23 cellular contexts compared by ENCODE assay signal in the genomic region with DNA sequence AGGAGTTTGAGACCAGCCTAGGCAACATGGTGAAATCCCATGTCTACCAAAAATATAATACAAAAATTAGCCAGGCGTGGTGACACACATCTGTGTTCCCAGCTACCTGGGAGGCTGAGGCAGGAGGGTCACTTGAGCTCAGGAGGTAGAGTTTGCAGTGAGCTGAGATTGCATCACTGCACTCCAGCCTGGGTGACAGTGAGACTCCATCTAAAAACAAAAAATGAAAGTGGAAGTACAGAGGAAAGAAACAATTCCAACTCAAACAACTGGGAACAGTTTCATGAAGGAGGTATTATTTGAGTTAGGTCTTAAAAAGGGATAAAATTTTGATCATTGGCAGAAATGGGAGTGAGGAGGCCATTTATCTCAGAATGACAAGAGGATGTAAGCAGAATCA.
"Had no signal": no experiment of that assay in that cellular context is flagged by ENCODE, and none has a peak within 500 bp of the region (broad histone marks: within the 10 kb centered on the region; RNA-seq: fewer than 3 reads in every experiment).

No MANE protein-coding gene starts in this region.

- DNase-seq: activated CD4-positive, alpha-beta T cell treated with anti-CD3 and anti-CD28 coated beads for 1 hour; activated CD4-positive, alpha-beta T cell treated with anti-CD3 and anti-CD28 coated beads, Interleukin-2, amount 10 ng/mL, durations not matched to agents 7 days and 5 days; activated CD8-positive, alpha-beta T cell treated with anti-CD3 and anti-CD28 coated beads for 36 hours; activated T-cell treated with anti-CD3 and anti-CD28 coated beads, Interleukin-2, amount 50 U/mL, for 4 hours; dermis blood vessel endothelial cell; effector CD4-positive, alpha-beta T cell; esophagus squamous epithelium; foreskin melanocyte; naive thymus-derived CD8-positive, alpha-beta T cell; occipital lobe; spleen; stimulated activated naive CD4-positive, alpha-beta T cell treated with Interleukin-2 at 50 U/mL for 16 hours; T-helper 17 cell; T1000; testis; transverse colon had no signal

- H2AFZ ChIP-seq: neural progenitor cell had no signal

- H3K36me3 Mint-ChIP-seq: activated naive CD4-positive, alpha-beta T cell treated with anti-CD3 and anti-CD28 coated beads, Interleukin-2, amount 50 U/mL, for 24 hours; memory B cell; naive thymus-derived CD8-positive, alpha-beta T cell; neural progenitor cell had no signal

- H3K27me3 Mint-ChIP-seq: activated CD8-positive, alpha-beta T cell treated with anti-CD3 and anti-CD28 coated beads for 36 hours; activated naive CD4-positive, alpha-beta T cell treated with anti-CD3 and anti-CD28 coated beads, Interleukin-2, amount 50 U/mL, for 24 hours; central memory CD8-positive, alpha-beta T cell had no signal

- H3K9me3 ChIP-seq: esophagus squamous epithelium, right atrium auricular region, spleen, testis, transverse colon had no signal

- H3K4me1 Mint-ChIP-seq: memory B cell had no signal

- H3K27ac ChIP-seq: epithelial cell of prostate, esophagus squamous epithelium, neural progenitor cell, right atrium auricular region, spleen, testis, transverse colon had no signal

- H3K4me3 ChIP-seq: esophagus squamous epithelium, neural progenitor cell, right atrium auricular region, spleen, testis, transverse colon had no signal

- H3K4me3 Mint-ChIP-seq: activated CD4-positive, alpha-beta T cell treated with anti-CD3 and anti-CD28 coated beads, Interleukin-2, amount 10 ng/mL, durations not matched to agents 7 days and 5 days; activated CD8-positive, alpha-beta T cell treated with anti-CD3 and anti-CD28 coated beads for 36 hours; activated naive CD4-positive, alpha-beta T cell treated with anti-CD3 and anti-CD28 coated beads, Interleukin-2, amount 50 U/mL, for 24 hours; activated T-cell treated with anti-CD3 and anti-CD28 coated beads, Interleukin-2, amount 50 U/mL, for 4 hours; central memory CD8-positive, alpha-beta T cell; memory B cell; naive thymus-derived CD8-positive, alpha-beta T cell; neural progenitor cell; T-helper 17 cell had no signal

- H3K27ac Mint-ChIP-seq: activated CD4-positive, alpha-beta T cell treated with anti-CD3 and anti-CD28 coated beads, Interleukin-2, amount 10 ng/mL, durations not matched to agents 7 days and 5 days; activated CD8-positive, alpha-beta T cell treated with anti-CD3 and anti-CD28 coated beads for 36 hours; activated naive CD4-positive, alpha-beta T cell treated with anti-CD3 and anti-CD28 coated beads, Interleukin-2, amount 50 U/mL, for 24 hours; activated T-helper 2 cell treated with anti-CD3 and anti-CD28 coated beads, Interferon-gamma antibody, Interleukin-2, Interleukin-4, amounts not matched to agents 10 μg/mL and 5 μg/mL and 100 μg/mL, durations not matched to agents 14 hours and 24 hours and 36 hours; memory B cell; naive thymus-derived CD8-positive, alpha-beta T cell; neural progenitor cell; T-helper 17 cell had no signal

- H3K9me3 Mint-ChIP-seq: activated CD4-positive, alpha-beta T cell treated with anti-CD3 and anti-CD28 coated beads, Interleukin-2, amount 10 ng/mL, durations not matched to agents 7 days and 5 days; activated CD8-positive, alpha-beta T cell treated with anti-CD3 and anti-CD28 coated beads for 36 hours; activated naive CD4-positive, alpha-beta T cell treated with anti-CD3 and anti-CD28 coated beads, Interleukin-2, amount 50 U/mL, for 24 hours; activated T-cell treated with anti-CD3 and anti-CD28 coated beads, Interleukin-2, amount 50 U/mL, for 4 hours; activated T-helper 2 cell treated with anti-CD3 and anti-CD28 coated beads, Interferon-gamma antibody, Interleukin-2, Interleukin-4, amounts not matched to agents 10 μg/mL and 5 μg/mL and 100 μg/mL, durations not matched to agents 14 hours and 24 hours and 36 hours; central memory CD8-positive, alpha-beta T cell; memory B cell; naive thymus-derived CD8-positive, alpha-beta T cell; neural progenitor cell had no signal

- H3K4me2 ChIP-seq: neural progenitor cell had no signal

- H3K4me1 ChIP-seq: neural progenitor cell had no signal

- H3K9ac ChIP-seq: neural progenitor cell had no signal

- H3K27me3 ChIP-seq: esophagus squamous epithelium, neural progenitor cell, right atrium auricular region, spleen, testis, transverse colon had no signal

- H3K36me3 ChIP-seq: esophagus squamous epithelium, neural progenitor cell, right atrium auricular region, spleen, transverse colon had no signal

- ATAC-seq: activated CD8-positive, alpha-beta T cell treated with anti-CD3 and anti-CD28 coated beads for 36 hours; activated T-cell treated with anti-CD3 and anti-CD28 coated beads, Interleukin-2, amount 50 U/mL, for 4 hours; naive thymus-derived CD8-positive, alpha-beta T cell; T-helper 17 cell had no signal
